Comparison of ENCODE assay signal across 21 cellular contexts in the genomic region with DNA sequence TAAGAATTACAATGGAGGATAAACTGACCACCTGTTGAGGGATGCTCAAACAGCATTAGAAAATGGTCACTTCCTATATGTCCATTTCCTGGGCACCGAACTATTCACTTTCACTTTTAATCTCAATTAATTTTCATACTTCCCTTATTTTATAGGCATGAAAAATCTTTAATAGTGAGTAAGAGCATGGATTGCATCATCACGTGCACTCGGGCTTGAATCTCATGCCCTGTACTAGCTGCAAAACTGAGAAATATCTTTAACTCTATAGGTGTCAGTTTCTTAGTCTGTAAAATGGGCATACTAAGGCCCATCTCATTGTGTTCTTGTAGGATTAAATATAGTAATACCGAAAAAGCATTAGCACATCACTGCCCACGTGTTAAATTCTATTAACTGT.
DNase-seq lines count a peak whose midpoint lies in the region; ATAC-seq and TF ChIP-seq lines count a peak whose summit lies in the region.
"Had no signal": no experiment of that assay in that cellular context is flagged by ENCODE, and none has a peak within 500 bp of the region (broad histone marks: within the 10 kb centered on the region; RNA-seq: fewer than 3 reads in every experiment).

No MANE protein-coding gene starts in this region.

- H3K79me2 ChIP-seq in Loucy (ENCODE audit: insufficient read depth, low read length): no peaks in the 10 kb centered on the region

- H3K4me3 ChIP-seq in Loucy (ENCODE audit: low read length, poor library complexity, severe bottlenecking) (no peak overlapping the region), choroid plexus epithelial cell (ENCODE audit: low read depth, low read length) (no peak overlapping the region)
- H3K4me3 ChIP-seq: SK-N-MC had no signal

- TF ChIP-seq CTCF in Loucy (conservative IDR thresholded peaks at IDR 0.05; ENCODE audit: low read length): no peak
- no peak for TF ChIP-seq CTCF in choroid plexus epithelial cell (conservative IDR thresholded peaks at IDR 0.05; ENCODE audit: low read depth, low read length)

- no peaks in the 10 kb centered on the region for H3F3A ChIP-seq in Loucy (ENCODE audit: low read depth)

- H3K9me3 ChIP-seq in Loucy (ENCODE audit: insufficient read depth, low read depth, low read length): no peaks in the 10 kb centered on the region

- no peak overlapping the region for H3K9ac ChIP-seq in Loucy (ENCODE audit: low read depth, low read length, poor library complexity, severe bottlenecking)

- H2AFZ ChIP-seq in Loucy (ENCODE audit: low read length): no peak overlapping the region

- H3K36me3 ChIP-seq in Loucy (ENCODE audit: insufficient read depth, low read length): no peaks in the 10 kb centered on the region

- peak overlapping the region; percentile 4 for H3K4me2 ChIP-seq in Loucy (ENCODE audit: low read depth, low read length, poor library complexity, severe bottlenecking)

- no peaks in the 10 kb centered on the region for H3K4me1 ChIP-seq in Loucy (ENCODE audit: insufficient read depth, low read length, poor library complexity, severe bottlenecking)

- H3K9me2 ChIP-seq in Loucy (replicated peaks; ENCODE audit: low read depth, low read length): no peaks in the 10 kb centered on the region

- DNase-seq in ELR (ENCODE audit: low read depth): peak; percentile 12
- peak; percentile 4 for DNase-seq in choroid plexus epithelial cell (ENCODE audit: low read depth)
- peak; percentile 14 for DNase-seq in iris pigment epithelial cell (ENCODE audit: low read depth)
- no peak for DNase-seq in activated CD4-positive, CD25-positive, alpha-beta regulatory T cell (lab: John Stamatoyannopoulos, UW)
- DNase-seq in NCI-H1417 (lab: John Stamatoyannopoulos, UW): no peak
- no peak for DNase-seq in HK-2 (ENCODE audit: unreplicated experiment)
- DNase-seq: COR-L47, DMS 273 treated with DMSO at 0.1 percent for 48 hours, DND-41, GDM1, GOT3, KG1, NCI-H1105, NCI-H1694, NCI-H2081 treated with DMSO at 0.1 percent for 48 hours, NCI-H510A, NCI-H748 treated with DMSO at 0.1 percent for 48 hours, SHP77 had no signal

- no peaks in the 10 kb centered on the region for H3K27me3 ChIP-seq in Loucy (ENCODE audit: insufficient read depth, low read length, poor library complexity, severe bottlenecking)

- no peak for ATAC-seq in HG03025 (IDR thresholded peaks at IDR 0.05; ENCODE audit: low FRiP score, unreplicated experiment)

- no peaks in the 10 kb centered on the region for H4K20me1 ChIP-seq in Loucy (ENCODE audit: insufficient read depth, low read length, poor library complexity, severe bottlenecking)

Comparison
In these comparisons a context has a peak if more than half of its experiments do, and no peak if none do; other contexts are left out.
1. DNase-seq: peak in ELR (single experiment), choroid plexus epithelial cell (single experiment) and iris pigment epithelial cell (single experiment); none in activated CD4-positive, CD25-positive, alpha-beta regulatory T cell (0 of 4), NCI-H1417 (0 of 3) and HK-2 (single experiment).